1 cellular context compared by ENCODE assay signal in the genomic region with DNA sequence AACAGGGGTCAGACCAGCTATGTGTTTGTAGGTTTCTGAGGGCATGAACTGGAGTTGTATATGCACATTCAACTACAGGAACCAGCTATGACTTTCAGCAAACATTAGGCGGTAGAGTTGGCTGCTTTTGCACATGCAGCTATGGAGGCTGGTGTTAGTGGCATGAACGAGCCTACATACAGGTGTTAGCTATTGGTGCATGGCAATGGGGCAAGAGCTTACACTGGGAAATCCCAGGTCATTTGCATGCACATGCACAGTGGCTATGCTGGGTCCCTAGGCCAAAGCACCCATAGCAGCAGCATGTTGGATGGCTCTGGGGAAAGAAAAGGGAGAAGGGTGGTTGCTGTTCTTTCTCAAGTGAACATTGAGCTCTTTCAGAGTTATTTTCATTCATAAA.
TF ChIP-seq lines count a peak whose summit lies in the region.

No MANE protein-coding gene starts in this region.

TF ChIP-seq in GM12878, 131 proteins besides CTCF, POLR2A, EP300 and RAD21:
- TF ChIP-seq BMI1 (IDR thresholded peaks at IDR 0.05; ENCODE audit: borderline replicate concordance) (no peak), NR2C1 (IDR thresholded peaks at IDR 0.05) (no peak), SRF (IDR thresholded peaks at IDR 0.05; ENCODE audit: low read depth in 2 of 2, low read length in 2 of 2) (no peak), TAF1 (IDR thresholded peaks at IDR 0.05; ENCODE audit: borderline replicate concordance, low read depth, low read length) (no peak), MYC (IDR thresholded peaks at IDR 0.05; ENCODE audit: insufficient read depth, insufficient read length, insufficient replicate concordance, low read length, severe bottlenecking) (no peak), TBL1XR1 (IDR thresholded peaks at IDR 0.05; ENCODE audit: low read depth, low read length) (no peak), CHD4 (IDR thresholded peaks at IDR 0.05) (no peak), SIX5 (IDR thresholded peaks at IDR 0.05; ENCODE audit: low read depth, low read length, severe bottlenecking) (no peak), CHD1 (IDR thresholded peaks at IDR 0.05; ENCODE audit: low read depth, low read length) (no peak), E4F1 (IDR thresholded peaks at IDR 0.05; ENCODE audit: borderline replicate concordance, partially characterized antibody) (no peak), SPI1 (IDR thresholded peaks at IDR 0.05; ENCODE audit: borderline replicate concordance, insufficient read depth, low read depth, low read length) (no peak), MXI1 (IDR thresholded peaks at IDR 0.05; ENCODE audit: low read depth, low read length) (no peak), PRDM15 (CRISPR knock-in tag; IDR thresholded peaks at IDR 0.05) (no peak), E2F8 (IDR thresholded peaks at IDR 0.05; ENCODE audit: low read depth, partially characterized antibody) (no peak)
- TF ChIP-seq, protein P1, sequence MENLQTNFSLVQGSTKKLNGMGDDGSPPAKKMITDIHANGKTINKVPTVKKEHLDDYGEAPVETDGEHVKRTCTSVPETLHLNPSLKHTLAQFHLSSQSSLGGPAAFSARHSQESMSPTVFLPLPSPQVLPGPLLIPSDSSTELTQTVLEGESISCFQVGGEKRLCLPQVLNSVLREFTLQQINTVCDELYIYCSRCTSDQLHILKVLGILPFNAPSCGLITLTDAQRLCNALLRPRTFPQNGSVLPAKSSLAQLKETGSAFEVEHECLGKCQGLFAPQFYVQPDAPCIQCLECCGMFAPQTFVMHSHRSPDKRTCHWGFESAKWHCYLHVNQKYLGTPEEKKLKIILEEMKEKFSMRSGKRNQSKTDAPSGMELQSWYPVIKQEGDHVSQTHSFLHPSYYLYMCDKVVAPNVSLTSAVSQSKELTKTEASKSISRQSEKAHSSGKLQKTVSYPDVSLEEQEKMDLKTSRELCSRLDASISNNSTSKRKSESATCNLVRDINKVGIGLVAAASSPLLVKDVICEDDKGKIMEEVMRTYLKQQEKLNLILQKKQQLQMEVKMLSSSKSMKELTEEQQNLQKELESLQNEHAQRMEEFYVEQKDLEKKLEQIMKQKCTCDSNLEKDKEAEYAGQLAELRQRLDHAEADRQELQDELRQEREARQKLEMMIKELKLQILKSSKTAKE (IDR thresholded peaks at IDR 0.05; ENCODE audit: low read depth, poor library complexity, severe bottlenecking) = no peak
- TF ChIP-seq, protein P2, sequence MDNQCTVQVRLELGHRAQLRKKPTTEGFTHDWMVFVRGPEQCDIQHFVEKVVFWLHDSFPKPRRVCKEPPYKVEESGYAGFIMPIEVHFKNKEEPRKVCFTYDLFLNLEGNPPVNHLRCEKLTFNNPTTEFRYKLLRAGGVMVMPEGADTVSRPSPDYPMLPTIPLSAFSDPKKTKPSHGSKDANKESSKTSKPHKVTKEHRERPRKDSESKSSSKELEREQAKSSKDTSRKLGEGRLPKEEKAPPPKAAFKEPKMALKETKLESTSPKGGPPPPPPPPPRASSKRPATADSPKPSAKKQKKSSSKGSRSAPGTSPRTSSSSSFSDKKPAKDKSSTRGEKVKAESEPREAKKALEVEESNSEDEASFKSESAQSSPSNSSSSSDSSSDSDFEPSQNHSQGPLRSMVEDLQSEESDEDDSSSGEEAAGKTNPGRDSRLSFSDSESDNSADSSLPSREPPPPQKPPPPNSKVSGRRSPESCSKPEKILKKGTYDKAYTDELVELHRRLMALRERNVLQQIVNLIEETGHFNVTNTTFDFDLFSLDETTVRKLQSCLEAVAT (IDR thresholded peaks at IDR 0.05) = no peak
TF ChIP-seq in GM12878: peak in this region for 0.
